In the genomic region with DNA sequence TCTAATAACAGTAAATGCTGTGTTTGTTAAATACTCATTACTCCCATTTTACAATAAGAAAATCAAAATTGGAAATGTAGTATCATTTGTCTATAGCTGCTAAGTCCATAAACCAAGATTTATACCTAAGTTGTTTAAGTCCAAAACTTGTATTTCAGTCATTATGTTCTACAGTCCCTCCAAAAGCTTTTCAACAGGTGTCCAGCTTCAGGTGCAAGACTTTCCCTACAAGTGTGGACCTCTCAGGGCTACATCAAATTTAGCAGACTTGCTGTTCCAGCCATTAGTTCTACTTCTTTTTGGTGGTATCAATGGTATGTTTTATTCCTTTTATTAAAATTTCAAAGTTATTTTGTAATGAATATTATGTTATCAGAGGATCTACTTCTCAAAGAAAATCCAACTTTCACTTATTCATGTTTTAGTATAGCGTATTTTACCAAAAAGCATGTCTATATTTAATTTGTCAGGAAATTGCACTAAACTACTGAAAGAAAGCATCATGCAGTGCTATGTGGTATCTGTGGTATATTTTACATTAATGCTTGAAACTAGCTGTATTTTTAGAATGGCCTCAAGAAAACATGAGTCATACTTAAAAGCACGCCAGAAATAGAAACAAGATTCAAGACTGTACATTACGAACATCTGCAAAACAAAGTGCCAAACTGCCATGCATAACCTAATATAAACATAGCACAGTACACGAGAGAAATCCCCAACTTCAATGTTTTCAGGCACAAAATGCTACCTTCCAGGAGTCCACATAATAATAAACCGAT, we compare ENCODE assay signal across 8 cellular contexts. TPM values are rescaled to one million over a fixed set of nuclear protein-coding genes. Genes with fewer than 3 reads are reported as not detected.
DNase-seq lines count a peak whose midpoint lies in the region; ATAC-seq lines count a peak whose summit lies in the region.

No MANE protein-coding gene starts in this region.

- peaks cover 0 to under 1% of the 10 kb centered on the region in 2 donors for H3K9me3 Mint-ChIP-seq in activated naive CD4-positive, alpha-beta T cell treated with anti-CD3 and anti-CD28 coated beads, Interleukin-2, amount 50 U/mL, for 72 hours

- intact Hi-C loops in left colon (cut with DNase I, micrococcal nuclease) (no loop called here), head of caudate nucleus (cut with DNase I) (no loop called here)

- in situ Hi-C loops in G401 (cut with HindIII; ENCODE audit: low sequenced_read_pairs) = no loop called here

- H3K36me3 Mint-ChIP-seq in activated naive CD4-positive, alpha-beta T cell treated with anti-CD3 and anti-CD28 coated beads, Interleukin-2, amount 50 U/mL, for 72 hours = peaks cover 5 to 21% of the 10 kb centered on the region in 2 donors

- H3K27ac Mint-ChIP-seq in activated naive CD4-positive, alpha-beta T cell treated with anti-CD3 and anti-CD28 coated beads, Interleukin-2, amount 50 U/mL, for 72 hours = peak overlapping the region; percentile 91 to 96

- ATAC-seq in GM21381 (IDR thresholded peaks at IDR 0.05; ENCODE audit: unreplicated experiment) (peak; percentile 94), HG03565 (IDR thresholded peaks at IDR 0.05; ENCODE audit: unreplicated experiment) (peak; percentile 92), left colon (peak; percentile 27)
- ATAC-seq in activated naive CD4-positive, alpha-beta T cell treated with anti-CD3 and anti-CD28 coated beads, Interleukin-2, amount 50 U/mL, for 72 hours = peak; percentile 65 to 75

- DNase-seq in G401 (ENCODE audit: low spot score) (peak; percentile 16), left colon (no peak), head of caudate nucleus (no peak), T1000 (lab: John Stamatoyannopoulos, UW) (no peak), NCI-H82 treated with DMSO at 0.1 percent for 48 hours (lab: John Stamatoyannopoulos, UW; ENCODE audit: unreplicated experiment) (no peak)
- DNase-seq in activated naive CD4-positive, alpha-beta T cell treated with anti-CD3 and anti-CD28 coated beads, Interleukin-2, amount 50 U/mL, for 72 hours (ENCODE audit: low spot score in 2 of 2) = no peak

RNA-seq across cellular contexts. Expression of a gene that starts 44.5 kb away (rescaled TPM):
- 12.9 and 19.2 TPM in 2 replicates for total RNA-seq in G401 (2014; rRNA removed; shearing (Covaris generic))
- total RNA-seq in activated naive CD4-positive, alpha-beta T cell treated with anti-CD3 and anti-CD28 coated beads, Interleukin-2, amount 50 U/mL, for 72 hours = 10 to 100 TPM; 11.8 to 23.7 TPM
- 10 to 100 TPM; 26.9 to 31.1 TPM for total RNA-seq in left colon

Comparison
In these comparisons a context has a peak if more than half of its experiments do, and no peak if none do; other contexts are left out.
1. ATAC-seq: peak in every context shown above with its lines; median percentile 94 in GM21381; 92 in HG03565; 70 in activated naive CD4-positive, alpha-beta T cell treated with anti-CD3 and anti-CD28 coated beads, Interleukin-2, amount 50 U/mL, for 72 hours; 27 in left colon.